21 cellular contexts compared by ENCODE assay signal in the genomic region with DNA sequence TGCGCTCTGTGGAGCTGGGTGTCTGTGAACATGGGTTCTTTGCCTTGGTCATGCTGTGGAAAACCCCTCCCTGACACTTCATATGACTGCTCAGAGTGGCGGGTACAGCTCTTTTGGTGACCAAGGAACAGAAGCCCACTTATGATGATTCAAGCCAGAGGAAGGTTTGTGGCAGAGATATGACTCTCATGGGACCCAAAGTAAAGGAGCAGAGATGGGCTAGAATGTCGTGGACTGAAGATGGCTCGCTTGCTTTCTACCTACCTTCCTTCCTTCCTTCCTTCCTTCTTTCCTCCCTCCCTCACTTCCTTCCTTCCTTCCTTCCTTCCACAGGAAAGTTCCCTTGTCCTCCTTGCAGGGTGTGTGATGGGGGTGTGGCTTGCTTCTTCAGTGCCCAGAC.
"Had no signal": no experiment of that assay in that cellular context is flagged by ENCODE, and none has a peak within 500 bp of the region (broad histone marks: within the 10 kb centered on the region; RNA-seq: fewer than 3 reads in every experiment).

No MANE protein-coding gene starts in this region.

- H3K9me3 ChIP-seq: left lung, lower lobe of right lung, pancreas, prostate gland, spleen, tibial nerve, uterus had no signal

- H3K27ac ChIP-seq: left lung, lower lobe of right lung, pancreas, prostate gland, spleen, tibial nerve, uterus had no signal

- DNase-seq: kidney; left colon; left lung; lower lobe of right lung; mammary epithelial cell; mesenchymal stem cell; naive thymus-derived CD8-positive, alpha-beta T cell; nucleus accumbens; pancreas; posterior cingulate gyrus; retina; right cardiac atrium; small intestine; spleen; stimulated activated CD4-positive, alpha-beta T cell treated with anti-CD3 and anti-CD28 coated beads, Interleukin-4, amount 100 ng/mL, for 24 hours; stimulated activated naive CD4-positive, alpha-beta T cell treated with Interleukin-2 at 50 U/mL for 16 hours; stimulated activated naive CD8-positive, alpha-beta T cell treated with anti-CD3 and anti-CD28 coated beads, Interleukin-15, amount 100 ng/mL, for 72 hours; substantia nigra; uterus had no signal

- H3K36me3 ChIP-seq: left lung, lower lobe of right lung, pancreas, prostate gland, spleen, tibial nerve, uterus had no signal

- H3K27me3 ChIP-seq: pancreas had no signal

- FAIRE-seq: kidney, pancreas, small intestine had no signal

- H3K4me1 ChIP-seq: left lung, lower lobe of right lung, pancreas, spleen, uterus had no signal

- H3K4me3 ChIP-seq: left lung, lower lobe of right lung, pancreas, prostate gland, spleen, tibial nerve, uterus had no signal
